In the genomic region with DNA sequence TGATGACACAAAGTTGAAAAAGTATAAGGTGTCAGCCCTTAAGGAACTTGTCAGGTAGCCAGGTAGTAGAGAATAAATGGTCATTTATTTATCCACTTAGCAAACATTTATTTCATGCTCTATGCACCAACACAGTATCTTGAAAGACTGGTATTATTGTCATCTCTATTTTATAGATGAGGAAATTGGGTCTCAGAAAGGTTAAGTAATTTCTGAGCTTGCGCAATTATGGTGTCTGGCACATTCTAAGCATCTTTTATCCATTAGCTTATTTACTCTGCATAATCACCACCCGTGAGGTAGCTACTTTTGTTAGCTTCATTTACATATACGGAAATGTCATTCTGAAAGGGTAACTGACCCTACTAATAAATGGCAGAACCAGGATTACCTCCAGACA, we compare ENCODE assay signal across 27 cellular contexts. TPM values are rescaled to one million over a fixed set of nuclear protein-coding genes. Genes with fewer than 3 reads are reported as not detected.
DNase-seq lines count a peak whose midpoint lies in the region; ATAC-seq and TF ChIP-seq lines count a peak whose summit lies in the region.
"Had no signal": no experiment of that assay in that cellular context is flagged by ENCODE, and none has a peak within 500 bp of the region (broad histone marks: within the 10 kb centered on the region; RNA-seq: fewer than 3 reads in every experiment).

No MANE protein-coding gene starts in this region.

- peaks cover 17% of the 10 kb centered on the region for H3K36me3 Mint-ChIP-seq in Calu3 (ENCODE audit: insufficient read depth, unreplicated experiment)
- H3K36me3 Mint-ChIP-seq: activated naive CD8-positive, alpha-beta T cell treated with anti-CD3 and anti-CD28 coated beads, Interleukin-2, amount 10 ng/mL, durations not matched to agents 7 days and 5 days had no signal

- H3K9me3 Mint-ChIP-seq in Calu3 (ENCODE audit: low read depth, unreplicated experiment): no peaks in the 10 kb centered on the region
- H3K9me3 Mint-ChIP-seq: activated naive CD8-positive, alpha-beta T cell treated with anti-CD3 and anti-CD28 coated beads, Interleukin-2, amount 10 ng/mL, durations not matched to agents 7 days and 5 days; CD14-positive monocyte; HFFc6; naive thymus-derived CD4-positive, alpha-beta T cell; stimulated activated naive B cell treated with anti-CD40 and anti-IgM and Interleukin-4, amounts not matched to agents 10 μg/mL and 1 μg/mL and 100 μg/mL, for 72 hours; T-cell had no signal

- no peak overlapping the region for H3K4me3 Mint-ChIP-seq in Calu3 (ENCODE audit: low read depth, unreplicated experiment)
- H3K4me3 Mint-ChIP-seq: activated CD8-positive, alpha-beta T cell treated with anti-CD3 and anti-CD28 coated beads, Interleukin-2, amount 10 ng/mL, durations not matched to agents 7 days and 5 days; activated naive CD8-positive, alpha-beta T cell treated with anti-CD3 and anti-CD28 coated beads, Interleukin-2, amount 10 ng/mL, durations not matched to agents 7 days and 5 days; CD14-positive monocyte; HFFc6; stimulated activated naive B cell treated with anti-CD40 and anti-IgM and Interleukin-4, amounts not matched to agents 10 μg/mL and 1 μg/mL and 100 μg/mL, for 72 hours; T-cell had no signal

- CTCF ChIA-PET in Calu3 (lab: Charles Lee): interaction anchor here (0.6 to 1.3 kb wide), 4 partner anchors 259 to 596 kb away, joined by 3 to 5 read pairs (median 4); no protein-coding TSS in a partner anchor

- DNase-seq in Calu3 (peak; percentile 11), NCI-H69 (lab: John Stamatoyannopoulos, UW) (peak; percentile 87), epithelial cell of prostate (ENCODE audit: low read depth, low spot score) (peak; percentile 16), glomerular visceral epithelial cell (ENCODE audit: extremely low spot score) (no peak), T-helper 9 cell (no peak)
- DNase-seq: activated CD4-positive, alpha-beta T cell treated with anti-CD3 and anti-CD28 coated beads for 1 hour; activated CD8-positive, alpha-beta T cell treated with anti-CD3 and anti-CD28 coated beads, Interleukin-2, amount 10 ng/mL, durations not matched to agents 7 days and 5 days; activated effector memory CD4-positive, alpha-beta T cell treated with anti-CD3 and anti-CD28 coated beads, Interleukin-2, amount 50 U/mL, for 16 hours; activated naive CD8-positive, alpha-beta T cell treated with anti-CD3 and anti-CD28 coated beads, Interleukin-2, amount 10 ng/mL, durations not matched to agents 7 days and 5 days; activated T-cell treated with anti-CD3 and anti-CD28 coated beads for 4 hours; foreskin keratinocyte; HFFc6; naive thymus-derived CD4-positive, alpha-beta T cell; NCI-H1436 treated with DMSO at 0.1 percent for 48 hours; NCI-H226; pancreas; SHP77 treated with DMSO at 0.1 percent for 48 hours; spleen; stimulated activated CD4-positive, alpha-beta T cell treated with anti-CD3 and anti-CD28 coated beads, Interleukin-4, amount 100 ng/mL, for 24 hours; stimulated activated naive B cell treated with anti-CD40 and anti-IgM and Interleukin-4, amounts not matched to agents 10 μg/mL and 1 μg/mL and 100 μg/mL, for 72 hours; T-cell; uterus had no signal

- H3K27ac ChIP-seq in 22Rv1 (peak overlapping the region; percentile 45), epithelial cell of prostate (no peak overlapping the region)
- H3K27ac ChIP-seq: foreskin keratinocyte, pancreas, right atrium auricular region, spleen, uterus had no signal

- intact Hi-C loops in Calu3 (cut with micrococcal nuclease; ENCODE audit: unreplicated experiment): loop anchor here (1.0 to 5.0 kb wide), 2 partner anchors 259 to 450 kb away; no protein-coding TSS in a partner anchor

- BruUV-seq in Calu3 (replicated peaks; lab: Mats Ljungman, UMichigan): no TSS peak

- no peak overlapping the region for H3K27ac Mint-ChIP-seq in Calu3 (ENCODE audit: unreplicated experiment)
- H3K27ac Mint-ChIP-seq: activated CD8-positive, alpha-beta T cell treated with anti-CD3 and anti-CD28 coated beads, Interleukin-2, amount 10 ng/mL, durations not matched to agents 7 days and 5 days; activated naive CD8-positive, alpha-beta T cell treated with anti-CD3 and anti-CD28 coated beads, Interleukin-2, amount 10 ng/mL, durations not matched to agents 7 days and 5 days; CD14-positive monocyte; HFFc6; naive thymus-derived CD4-positive, alpha-beta T cell; stimulated activated naive B cell treated with anti-CD40 and anti-IgM and Interleukin-4, amounts not matched to agents 10 μg/mL and 1 μg/mL and 100 μg/mL, for 72 hours; T-cell had no signal

- TF ChIP-seq CTCF in 22Rv1 (IDR thresholded peaks at IDR 0.05) (no peak), Calu3 (IDR thresholded peaks at IDR 0.05; ENCODE audit: unreplicated experiment) (no peak)

- peaks cover 24% of the 10 kb centered on the region for H3K4me1 Mint-ChIP-seq in Calu3 (ENCODE audit: low read depth, unreplicated experiment)

- no peak for ATAC-seq in GM19455 (IDR thresholded peaks at IDR 0.05; ENCODE audit: unreplicated experiment)
- ATAC-seq: activated CD8-positive, alpha-beta T cell treated with anti-CD3 and anti-CD28 coated beads, Interleukin-2, amount 10 ng/mL, durations not matched to agents 7 days and 5 days; foreskin keratinocyte; left lobe of liver; naive thymus-derived CD4-positive, alpha-beta T cell; pancreas; stimulated activated naive B cell treated with anti-CD40 and anti-IgM and Interleukin-4, amounts not matched to agents 10 μg/mL and 1 μg/mL and 100 μg/mL, for 72 hours; T-cell had no signal

- no peaks in the 10 kb centered on the region for H3K27me3 Mint-ChIP-seq in Calu3 (ENCODE audit: unreplicated experiment)

RNA-seq across cellular contexts. Expression of a gene that starts 2.5 kb away (rescaled TPM):
- 36.6 and 42.2 TPM in 2 replicates for total RNA-seq in Calu3 (2022)

Comparison
In these comparisons a context has a peak if more than half of its experiments do, and no peak if none do; other contexts are left out.
1. DNase-seq: peak in Calu3 (single experiment), NCI-H69 (single experiment) and epithelial cell of prostate (single experiment); none in glomerular visceral epithelial cell (single experiment) and T-helper 9 cell (single experiment).